1 cellular context compared by ENCODE assay signal in genomic region chr15:80588801-80589200, GRCh38.
TF ChIP-seq lines count a peak whose summit lies in the region.

No MANE protein-coding gene starts in this region.

TF ChIP-seq in GM23338, 12 proteins besides CTCF, POLR2A, EP300 and RAD21 (continued from another document):
- no peak for TF ChIP-seq CREB1 (CRISPR knock-in tag; IDR thresholded peaks at IDR 0.05; ENCODE audit: low read depth)
- no peak for TF ChIP-seq EZH2phosphoT487 (IDR thresholded peaks at IDR 0.05; ENCODE audit: unreplicated experiment)
- TF ChIP-seq ZNF114 (CRISPR knock-in tag; IDR thresholded peaks at IDR 0.05), result no peak
- no peak for TF ChIP-seq ETS1 (IDR thresholded peaks at IDR 0.05)
- TF ChIP-seq EZH2 (IDR thresholded peaks at IDR 0.05; ENCODE audit: low read depth, unreplicated experiment), result no peak
- TF ChIP-seq POLR2AphosphoS5 (IDR thresholded peaks at IDR 0.05; ENCODE audit: low read depth), result no peak
- no peak for TF ChIP-seq STAT1 (IDR thresholded peaks at IDR 0.05; ENCODE audit: unreplicated experiment)
- TF ChIP-seq REST (IDR thresholded peaks at IDR 0.05; ENCODE audit: unreplicated experiment), result no peak
